In genomic region chr7:79502151-79502550, GRCh38 we compare ENCODE assay signal across 2 cellular contexts.
TF ChIP-seq lines count a peak whose summit lies in the region.

No MANE protein-coding gene starts in this region.

TF ChIP-seq in HCT116, 20 proteins besides CTCF, POLR2A, EP300 and RAD21:
- no peak for TF ChIP-seq POLR2AphosphoS5 (IDR thresholded peaks at IDR 0.05; ENCODE audit: low read depth, low read length)
- TF ChIP-seq JUND (IDR thresholded peaks at IDR 0.05): no peak
- TF ChIP-seq EZH2phosphoT487 (IDR thresholded peaks at IDR 0.05; ENCODE audit: borderline replicate concordance): no peak
- TF ChIP-seq EGR1 (IDR thresholded peaks at IDR 0.05; ENCODE audit: low read depth): no peak
- no peak for TF ChIP-seq ZNF274 (IDR thresholded peaks at IDR 0.05; ENCODE audit: low read depth, low read length)
- TF ChIP-seq, protein P1, sequence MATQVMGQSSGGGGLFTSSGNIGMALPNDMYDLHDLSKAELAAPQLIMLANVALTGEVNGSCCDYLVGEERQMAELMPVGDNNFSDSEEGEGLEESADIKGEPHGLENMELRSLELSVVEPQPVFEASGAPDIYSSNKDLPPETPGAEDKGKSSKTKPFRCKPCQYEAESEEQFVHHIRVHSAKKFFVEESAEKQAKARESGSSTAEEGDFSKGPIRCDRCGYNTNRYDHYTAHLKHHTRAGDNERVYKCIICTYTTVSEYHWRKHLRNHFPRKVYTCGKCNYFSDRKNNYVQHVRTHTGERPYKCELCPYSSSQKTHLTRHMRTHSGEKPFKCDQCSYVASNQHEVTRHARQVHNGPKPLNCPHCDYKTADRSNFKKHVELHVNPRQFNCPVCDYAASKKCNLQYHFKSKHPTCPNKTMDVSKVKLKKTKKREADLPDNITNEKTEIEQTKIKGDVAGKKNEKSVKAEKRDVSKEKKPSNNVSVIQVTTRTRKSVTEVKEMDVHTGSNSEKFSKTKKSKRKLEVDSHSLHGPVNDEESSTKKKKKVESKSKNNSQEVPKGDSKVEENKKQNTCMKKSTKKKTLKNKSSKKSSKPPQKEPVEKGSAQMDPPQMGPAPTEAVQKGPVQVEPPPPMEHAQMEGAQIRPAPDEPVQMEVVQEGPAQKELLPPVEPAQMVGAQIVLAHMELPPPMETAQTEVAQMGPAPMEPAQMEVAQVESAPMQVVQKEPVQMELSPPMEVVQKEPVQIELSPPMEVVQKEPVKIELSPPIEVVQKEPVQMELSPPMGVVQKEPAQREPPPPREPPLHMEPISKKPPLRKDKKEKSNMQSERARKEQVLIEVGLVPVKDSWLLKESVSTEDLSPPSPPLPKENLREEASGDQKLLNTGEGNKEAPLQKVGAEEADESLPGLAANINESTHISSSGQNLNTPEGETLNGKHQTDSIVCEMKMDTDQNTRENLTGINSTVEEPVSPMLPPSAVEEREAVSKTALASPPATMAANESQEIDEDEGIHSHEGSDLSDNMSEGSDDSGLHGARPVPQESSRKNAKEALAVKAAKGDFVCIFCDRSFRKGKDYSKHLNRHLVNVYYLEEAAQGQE (IDR thresholded peaks at IDR 0.05; ENCODE audit: low read depth): no peak
- no peak for TF ChIP-seq MAX (IDR thresholded peaks at IDR 0.05)
- TF ChIP-seq ZFX (IDR thresholded peaks at IDR 0.05): no peak
- TF ChIP-seq CEBPB (IDR thresholded peaks at IDR 0.05; ENCODE audit: low read depth): no peak
- no peak for TF ChIP-seq ZBTB33 (IDR thresholded peaks at IDR 0.05; ENCODE audit: extremely low read depth, insufficient replicate concordance, low read length)
- no peak for TF ChIP-seq TCF7L2 (IDR thresholded peaks at IDR 0.05; ENCODE audit: borderline replicate concordance, extremely low read depth, insufficient read depth, insufficient read length)
- TF ChIP-seq CBX3 (IDR thresholded peaks at IDR 0.05; ENCODE audit: low read depth): no peak
TF ChIP-seq in HCT116: peak in this region for 0.

TF ChIP-seq in endothelial cell of umbilical vein, 7 proteins besides CTCF, POLR2A, EP300 and RAD21:
- TF ChIP-seq MAX (IDR thresholded peaks at IDR 0.05; ENCODE audit: insufficient read depth, insufficient read length) (no peak), POLR2AphosphoS5 (IDR thresholded peaks at IDR 0.05; ENCODE audit: insufficient read depth, low read depth, low read length) (no peak), GATA2 (IDR thresholded peaks at IDR 0.05; ENCODE audit: insufficient read depth, insufficient read length, low read depth, low read length) (peak; percentile 16), FOS (IDR thresholded peaks at IDR 0.05; ENCODE audit: borderline replicate concordance, insufficient read depth, low read length) (no peak), MYC (IDR thresholded peaks at IDR 0.05; ENCODE audit: low read depth, low read length) (no peak)
TF ChIP-seq in endothelial cell of umbilical vein: peak in this region for 1.
